Comparison of ENCODE assay signal across 27 cellular contexts in genomic region chr12:113649256-113649830, GRCh38.
DNase-seq lines count a peak whose midpoint lies in the region; ATAC-seq, FAIRE-seq and TF ChIP-seq lines count a peak whose summit lies in the region.
"Had no signal": no experiment of that assay in that cellular context is flagged by ENCODE, and none has a peak within 500 bp of the region (broad histone marks: within the 10 kb centered on the region; RNA-seq: fewer than 3 reads in every experiment).

No MANE protein-coding gene starts in this region.

- H3K27me3 ChIP-seq in K562 (ENCODE audit: control insufficient read depth in 2 of 2, insufficient read depth in 2 of 2, low read length in 2 of 2) = no peaks in the 10 kb centered on the region

- H3K4me2 ChIP-seq in K562 (ENCODE audit: insufficient read depth, low read length) = peak overlapping the region; percentile 67; the same call in 1 of the 2 replicates
- H3K4me2 ChIP-seq: BLaER1 had no signal

- no peaks in the 10 kb centered on the region for H3K36me3 Mint-ChIP-seq in nephron progenitor cell (ENCODE audit: low read depth)
- no peaks in the 10 kb centered on the region for H3K36me3 Mint-ChIP-seq in activated T-cell treated with anti-CD3 and anti-CD28 coated beads, Interleukin-2, amount 50 U/mL, for 4 hours (ENCODE audit: insufficient read depth)
- H3K36me3 Mint-ChIP-seq: CD4-positive, CD25-positive, alpha-beta regulatory T cell had no signal

- H3K27me3 Mint-ChIP-seq in nephron progenitor cell (ENCODE audit: low read depth, poor library complexity) = peaks cover 38% of the 10 kb centered on the region
- peaks cover 46% of the 10 kb centered on the region for H3K27me3 Mint-ChIP-seq in activated T-cell treated with anti-CD3 and anti-CD28 coated beads, Interleukin-2, amount 50 U/mL, for 4 hours (ENCODE audit: low read depth)

- TF ChIP-seq POLR2A in K562 (conservative IDR thresholded peaks at IDR 0.05) (no peak), GM18505 (IDR thresholded peaks at IDR 0.05; ENCODE audit: borderline replicate concordance, extremely low read depth, insufficient read depth, insufficient read length) (no peak)

- POLR2A ChIA-PET in K562 (lab: Yijun Ruan, JAX) = interaction anchor here (1.2 to 1.8 kb wide), 2 partner anchors 14 to 21 kb away, joined by 3 to 6 read pairs; no protein-coding TSS in a partner anchor

- H3K9me1 ChIP-seq in K562 (ENCODE audit: control insufficient read depth, insufficient read depth, low read length) = no peaks in the 10 kb centered on the region

- peak overlapping the region; percentile 47 for H3K27ac Mint-ChIP-seq in nephron progenitor cell
- H3K27ac Mint-ChIP-seq: CD4-positive, CD25-positive, alpha-beta regulatory T cell had no signal

- 0 out of 2 replicates have a peak, but pooled peaks cover 3% of the 10 kb centered on the region for H3K9me3 ChIP-seq in K562 (replicated peaks; ENCODE audit: control insufficient read depth, insufficient read depth, low read depth, low read length)

- ATAC-seq in K562 = peak; percentile 96
- ATAC-seq in activated T-cell treated with anti-CD3 and anti-CD28 coated beads, Interleukin-2, amount 50 U/mL, for 4 hours = no peak
- no peak for ATAC-seq in GM18505 (IDR thresholded peaks at IDR 0.05; ENCODE audit: unreplicated experiment)
- ATAC-seq: HCT116 had no signal

- in situ Hi-C loops in K562 (cut with MboI) = loop anchor here (10.0 kb wide), 1 partner anchor 455 kb away; no protein-coding TSS in a partner anchor

- 0 out of 2 replicates have a peak overlapping the region, but pooled peaks have one; percentile 15 for H2AFZ ChIP-seq in K562 (ENCODE audit: low read depth, low read length)

- TF ChIP-seq CTCF in K562 (IDR thresholded peaks at IDR 0.05 in 2 of 3, conservative IDR thresholded peaks at IDR 0.05 in 1 of 3; ENCODE audit: insufficient read depth in 2 of 3, low read depth in 1 of 3, low read length in 3 of 3) = no peak
- no peak for TF ChIP-seq CTCF in nephron progenitor cell (IDR thresholded peaks at IDR 0.05)

- H3K27ac ChIP-seq in K562 (ENCODE audit: extremely low read depth, low read depth, low read length) = peak overlapping the region; percentile 80
- H3K27ac ChIP-seq: BLaER1 had no signal

- WGBS in K562 (ENCODE audit: insufficient coverage, low coverage, missing lambda C conversion rate) = 0% methylated on average over 19 of the region's 20 CpGs

- peak overlapping the region in 1 of 2 experiments; percentile 3; a peak in 1 of 4 replicates for H3K9ac ChIP-seq in K562 (ENCODE audit: insufficient read depth in 1 of 2, low read depth in 2 of 2, low read length in 2 of 2)
- H3K9ac ChIP-seq: BLaER1 had no signal

- peak in 1 of 2 experiments; percentile 47; a peak in 2 of 4 replicates for TF ChIP-seq RAD21 in K562 (CRISPR knock-in tag; conservative IDR thresholded peaks at IDR 0.05 in 1 of 2, IDR thresholded peaks at IDR 0.05 in 1 of 2)

- H3K79me2 ChIP-seq in K562 (ENCODE audit: control insufficient read depth, insufficient read depth, low read length) = no peaks in the 10 kb centered on the region

- peak; percentile 99 for FAIRE-seq in K562 (lab: Jason Lieb, UNC)
- FAIRE-seq: GM12891, GM19239 had no signal

- H4K20me1 ChIP-seq in K562 (replicated peaks; ENCODE audit: control insufficient read depth, insufficient read depth, low read length) = no peaks in the 10 kb centered on the region
- H4K20me1 ChIP-seq: BLaER1 had no signal

- BruUV-seq in K562 (replicated peaks; lab: Mats Ljungman, UMichigan) = no TSS peak

- peak; percentile 99 for TF ChIP-seq EP300 in K562 (IDR thresholded peaks at IDR 0.05; ENCODE audit: low read length)

- no peaks in the 10 kb centered on the region for H3K36me3 ChIP-seq in K562 (ENCODE audit: control insufficient read depth, insufficient read depth, low read length)
- H3K36me3 ChIP-seq: BLaER1 had no signal

- intact Hi-C loops in K562 (cut with micrococcal nuclease) = loop anchor here (1.0 to 10.0 kb wide), 5 partner anchors 145 to 283 kb away; no protein-coding TSS in a partner anchor

- no peak overlapping the region for H3K4me3 ChIP-seq in K562
- H3K4me3 ChIP-seq: BLaER1 had no signal

- H3K4me1 ChIP-seq in K562 (replicated peaks in 1 of 2; ENCODE audit: control insufficient read depth in 2 of 2, insufficient read depth in 2 of 2, low read length in 2 of 2) = peaks cover 20 to 21% of the 10 kb centered on the region in 2 experiments
- H3K4me1 ChIP-seq: BLaER1 had no signal

- DNase-seq in NCI-H82 (lab: John Stamatoyannopoulos, UW) (peak; percentile 46), NCI-H82 treated with DMSO at 0.1 percent for 48 hours (lab: John Stamatoyannopoulos, UW; ENCODE audit: unreplicated experiment) (no peak), OCI-M2 (lab: John Stamatoyannopoulos, UW; ENCODE audit: unreplicated experiment) (peak; percentile 4), K562 (ENCODE audit: extremely low read depth in 1 of 4, low spot score in 3 of 4) (peak; percentile 84 to 98 (median 90)), nephron progenitor cell (no peak), Kasumi-1 (lab: John Stamatoyannopoulos, UW) (no peak)
- no peak for DNase-seq in activated T-cell treated with anti-CD3 and anti-CD28 coated beads, Interleukin-2, amount 50 U/mL, for 4 hours
- DNase-seq: CD4-positive, CD25-positive, alpha-beta regulatory T cell; COR-L47; DMS79; EL; GF-D8; IMR-90; NCI-H1092 treated with DMSO at 0.1 percent for 48 hours; NCI-H1436; NCI-H1930; NCI-H2107; NCI-H748 treated with DMSO at 0.1 percent for 48 hours; NK-92 treated with Interleukin-12 subunit alpha and Interleukin-12 subunit beta, amount 100 ng/mL, for 24 hours; RPMI8226; SHP77; SW 1271 had no signal

- CTCF ChIA-PET in K562 (lab: Yijun Ruan, JAX; ENCODE audit: low intra/inter-chr PET ratio) = no interaction called here

- H3K9me3 Mint-ChIP-seq in nephron progenitor cell = peaks cover 8% of the 10 kb centered on the region
- peaks cover 5% of the 10 kb centered on the region for H3K9me3 Mint-ChIP-seq in activated T-cell treated with anti-CD3 and anti-CD28 coated beads, Interleukin-2, amount 50 U/mL, for 4 hours

- no peak overlapping the region for H3K4me3 Mint-ChIP-seq in nephron progenitor cell
- no peak overlapping the region for H3K4me3 Mint-ChIP-seq in activated T-cell treated with anti-CD3 and anti-CD28 coated beads, Interleukin-2, amount 50 U/mL, for 4 hours
- H3K4me3 Mint-ChIP-seq: CD4-positive, CD25-positive, alpha-beta regulatory T cell had no signal

- H3K4me1 Mint-ChIP-seq in nephron progenitor cell = no peaks in the 10 kb centered on the region
- no peaks in the 10 kb centered on the region for H3K4me1 Mint-ChIP-seq in activated T-cell treated with anti-CD3 and anti-CD28 coated beads, Interleukin-2, amount 50 U/mL, for 4 hours (ENCODE audit: low read depth)
- H3K4me1 Mint-ChIP-seq: CD4-positive, CD25-positive, alpha-beta regulatory T cell had no signal

TF ChIP-seq in K562, 482 proteins besides CTCF, POLR2A, EP300 and RAD21 (continues in another document):
- TF ChIP-seq SNAPC5 (CRISPR knock-in tag; IDR thresholded peaks at IDR 0.05) = no peak
- peak in 1 of 2 experiments; percentile 55; a peak in 2 of 3 replicates for TF ChIP-seq CBX3 (IDR thresholded peaks at IDR 0.05; ENCODE audit: borderline replicate concordance in 1 of 2, low read length in 2 of 2)
- peak; percentile 79 for TF ChIP-seq PHF21A (IDR thresholded peaks at IDR 0.05; ENCODE audit: borderline replicate concordance, low read depth)
- no peak for TF ChIP-seq USF2 (CRISPR knock-in tag; IDR thresholded peaks at IDR 0.05)
- TF ChIP-seq RB1 (IDR thresholded peaks at IDR 0.05; ENCODE audit: low read depth) = no peak
- TF ChIP-seq ZNF239 (CRISPR knock-in tag; IDR thresholded peaks at IDR 0.05) = peak; percentile 65
- no peak for TF ChIP-seq ZNF282 (CRISPR knock-in tag; IDR thresholded peaks at IDR 0.05)
- TF ChIP-seq SAP30 (IDR thresholded peaks at IDR 0.05; ENCODE audit: borderline replicate concordance, insufficient read depth, low read depth, low read length, poor library complexity, severe bottlenecking) = no peak
- peak; percentile 97 for TF ChIP-seq STAT5A (IDR thresholded peaks at IDR 0.05; ENCODE audit: borderline replicate concordance, low read length)
- TF ChIP-seq PTRF (tag; IDR thresholded peaks at IDR 0.05) = no peak
- peak; percentile 52; the same call in 1 of the 2 replicates for TF ChIP-seq HMBOX1 (IDR thresholded peaks at IDR 0.05)
- no peak for TF ChIP-seq RFX5 (IDR thresholded peaks at IDR 0.05; ENCODE audit: low read depth, low read length)
- peak; percentile 94 for TF ChIP-seq ZKSCAN8 (CRISPR knock-in tag; IDR thresholded peaks at IDR 0.05)
- TF ChIP-seq SMARCA5 (IDR thresholded peaks at IDR 0.05) = no peak
- TF ChIP-seq C11orf30 (IDR thresholded peaks at IDR 0.05; ENCODE audit: low read depth) = peak; percentile 82
- no peak; a peak in 1 of 4 replicates for TF ChIP-seq CSDE1 (IDR thresholded peaks at IDR 0.05)
- TF ChIP-seq NR2C2 (CRISPR knock-in tag; IDR thresholded peaks at IDR 0.05) = no peak
- peak; percentile 26; the same call in 1 of the 2 replicates for TF ChIP-seq NR2C2 (tag; IDR thresholded peaks at IDR 0.05)
- TF ChIP-seq NELFE (IDR thresholded peaks at IDR 0.05; ENCODE audit: insufficient read depth, insufficient read length) = no peak

Comparison
In these comparisons a context has a peak if more than half of its experiments do, and no peak if none do; other contexts are left out.
1. DNase-seq: peak in NCI-H82 (single experiment), OCI-M2 (single experiment) and K562 (4 of 4); none in NCI-H82 treated with DMSO at 0.1 percent for 48 hours (single experiment), nephron progenitor cell (single experiment), activated T-cell treated with anti-CD3 and anti-CD28 coated beads, Interleukin-2, amount 50 U/mL, for 4 hours (single experiment) and Kasumi-1 (0 of 2).